ENCODE assay signal across 25 cellular contexts in genomic region chr11:97537407-97538150, GRCh38.
"Had no signal": no experiment of that assay in that cellular context is flagged by ENCODE, and none has a peak within 500 bp of the region (broad histone marks: within the 10 kb centered on the region; RNA-seq: fewer than 3 reads in every experiment).

No MANE protein-coding gene starts in this region.

- H3K4me2 ChIP-seq: hepatocyte, neural progenitor cell had no signal

- H3K27ac Mint-ChIP-seq: activated naive CD8-positive, alpha-beta T cell treated with anti-CD3 and anti-CD28 coated beads for 36 hours; activated T-cell treated with anti-CD3 and anti-CD28 coated beads, Interleukin-2, amount 50 U/mL, for 72 hours; dendritic cell treated with granulocyte-macrophage colony-stimulating factor and Interleukin-4, amounts not matched to agents 40 ng/mL and 50 ng/mL, for 4 days; neural progenitor cell; stimulated activated naive CD8-positive, alpha-beta T cell treated with anti-CD3 and anti-CD28 coated beads, Interleukin-15, Interleukin-2, amounts not matched to agents 100 ng/mL and 50 ng/mL, for 24 hours; T-helper 1 cell treated with Interleukin-12 subunit alpha and Interleukin-12 subunit beta and Interleukin-4 antibody, amounts not matched to agents 30 μg/mL and 1 μg/mL, for 36 hours had no signal

- H3K27ac ChIP-seq: esophagus muscularis mucosa, gastroesophageal sphincter, hepatocyte, neural progenitor cell, ovary, right lobe of liver, tibial nerve had no signal

- H3K79me2 ChIP-seq: hepatocyte had no signal

- H3K4me1 Mint-ChIP-seq: activated naive CD8-positive, alpha-beta T cell treated with anti-CD3 and anti-CD28 coated beads for 36 hours; neural progenitor cell had no signal

- H3K36me3 Mint-ChIP-seq: activated naive CD8-positive, alpha-beta T cell treated with anti-CD3 and anti-CD28 coated beads for 36 hours; neural progenitor cell had no signal

- H3K4me3 ChIP-seq: esophagus muscularis mucosa, gastroesophageal sphincter, hepatocyte, neural progenitor cell, ovary, right lobe of liver, tibial nerve had no signal

- DNase-seq: activated CD4-positive, alpha-beta T cell treated with anti-CD3 and anti-CD28 coated beads, Interleukin-2, amount 50 U/mL, for 1 hour; activated CD8-positive, alpha-beta memory T cell treated with anti-CD3 and anti-CD28 coated beads, Interleukin-2, amount 50 U/mL, for 48 hours; activated gamma-delta T cell treated with Interleukin-2 at 50 U/mL for 16 hours; activated naive CD8-positive, alpha-beta T cell treated with anti-CD3 and anti-CD28 coated beads for 36 hours; activated T-cell treated with anti-CD3 and anti-CD28 coated beads, Interleukin-2, amount 50 U/mL, for 72 hours; amniotic stem cell; effector CD8-positive, alpha-beta T cell; ovary; right lobe of liver; small intestine; stimulated activated CD4-positive, alpha-beta T cell treated with anti-CD3 and anti-CD28 coated beads, Interleukin-15, amount 100 ng/mL, for 24 hours; stimulated activated CD4-positive, alpha-beta T cell treated with anti-CD3 and anti-CD28 coated beads, Interleukin-2, amount 100 ng/mL, for 48 hours had no signal

- H3K4me1 ChIP-seq: esophagus muscularis mucosa, gastroesophageal sphincter, neural progenitor cell, right lobe of liver, tibial nerve had no signal

- H3K4me3 Mint-ChIP-seq: activated naive CD8-positive, alpha-beta T cell treated with anti-CD3 and anti-CD28 coated beads for 36 hours; activated T-cell treated with anti-CD3 and anti-CD28 coated beads, Interleukin-2, amount 50 U/mL, for 72 hours; dendritic cell treated with granulocyte-macrophage colony-stimulating factor and Interleukin-4, amounts not matched to agents 40 ng/mL and 50 ng/mL, for 4 days; neural progenitor cell; stimulated activated naive CD8-positive, alpha-beta T cell treated with anti-CD3 and anti-CD28 coated beads, Interleukin-15, Interleukin-2, amounts not matched to agents 100 ng/mL and 50 ng/mL, for 24 hours; T-helper 1 cell treated with Interleukin-12 subunit alpha and Interleukin-12 subunit beta and Interleukin-4 antibody, amounts not matched to agents 30 μg/mL and 1 μg/mL, for 36 hours had no signal

- H2AFZ ChIP-seq: hepatocyte, neural progenitor cell had no signal

- H3K27me3 ChIP-seq: esophagus muscularis mucosa, gastroesophageal sphincter, hepatocyte, neural progenitor cell, ovary, right lobe of liver, tibial nerve had no signal

- H3K36me3 ChIP-seq: esophagus muscularis mucosa, gastroesophageal sphincter, neural progenitor cell, ovary, right lobe of liver, tibial nerve had no signal

- H3K27me3 Mint-ChIP-seq: activated naive CD8-positive, alpha-beta T cell treated with anti-CD3 and anti-CD28 coated beads for 36 hours; dendritic cell treated with granulocyte-macrophage colony-stimulating factor and Interleukin-4, amounts not matched to agents 40 ng/mL and 50 ng/mL, for 4 days; stimulated activated naive CD8-positive, alpha-beta T cell treated with anti-CD3 and anti-CD28 coated beads, Interleukin-15, Interleukin-2, amounts not matched to agents 100 ng/mL and 50 ng/mL, for 24 hours had no signal

- H3K9me3 ChIP-seq: esophagus muscularis mucosa, ovary, right lobe of liver, tibial nerve had no signal

- H3K9ac ChIP-seq: neural progenitor cell had no signal

- ATAC-seq: activated CD4-positive, CD25-positive, alpha-beta regulatory T cell treated with anti-CD3 and anti-CD28 coated beads, Interleukin-2, amount 50 U/mL, for 24 hours; activated T-cell treated with anti-CD3 and anti-CD28 coated beads, Interleukin-2, amount 50 U/mL, for 72 hours; gastroesophageal sphincter; left lobe of liver; right lobe of liver had no signal

- FAIRE-seq: endothelial cell of umbilical vein, keratinocyte, small intestine, urothelium cell line had no signal
